In the genomic region with DNA sequence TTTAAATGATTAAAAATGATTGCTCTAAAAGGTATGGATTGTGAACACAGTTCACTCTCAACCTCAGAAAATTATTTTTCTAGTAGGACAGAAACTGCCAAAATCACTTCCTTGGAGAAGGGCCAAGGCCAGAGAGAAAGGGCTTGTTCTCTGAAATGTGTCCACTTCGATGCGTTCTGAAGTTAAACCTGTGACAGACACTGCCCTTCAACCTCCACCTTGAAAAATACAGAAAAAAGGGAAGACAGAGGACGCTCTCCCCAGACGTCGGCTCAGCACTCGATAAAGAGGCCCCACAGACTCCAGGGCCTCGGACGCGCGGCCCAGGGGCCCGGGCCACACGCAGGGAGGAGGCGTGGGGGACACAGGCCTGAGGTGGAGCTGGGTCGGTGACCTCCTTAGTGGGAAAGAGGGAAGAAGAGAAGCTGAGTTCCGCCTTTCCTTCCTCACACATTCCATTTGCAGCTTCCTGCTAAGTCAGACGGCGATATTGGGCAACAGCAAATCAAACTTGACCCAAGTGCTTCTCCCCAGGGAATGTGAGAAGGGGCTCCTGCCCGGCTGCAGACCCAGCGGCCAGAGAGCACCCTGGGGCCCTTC, we compare ENCODE assay signal across 8 cellular contexts.
DNase-seq lines count a peak whose midpoint lies in the region; FAIRE-seq and TF ChIP-seq lines count a peak whose summit lies in the region.

No MANE protein-coding gene starts in this region.

- TF ChIP-seq POLR2A in H54 (IDR thresholded peaks at IDR 0.05; ENCODE audit: low read depth, low read length) = no peak

- peaks cover 1% of the 10 kb centered on the region for H3K36me3 Mint-ChIP-seq in progenitor cell of endocrine pancreas (ENCODE audit: insufficient read depth)

- H3K27ac ChIP-seq in SK-N-MC (0 out of 2 replicates have a peak overlapping the region, but pooled peaks have one; percentile 8), rectal smooth muscle tissue (ENCODE audit: low read depth, low read length) (peak overlapping the region; percentile 99)

- H3K36me3 ChIP-seq in SK-N-MC (ENCODE audit: insufficient read depth, low read length) (no peaks in the 10 kb centered on the region), rectal smooth muscle tissue (ENCODE audit: control insufficient read depth, insufficient read depth, low read length) (no peaks in the 10 kb centered on the region)

- no peak overlapping the region for H3K27ac Mint-ChIP-seq in progenitor cell of endocrine pancreas

- no peak overlapping the region for H3K4me3 Mint-ChIP-seq in progenitor cell of endocrine pancreas (ENCODE audit: low read depth)

- H3K27me3 ChIP-seq in rectal smooth muscle tissue (ENCODE audit: control insufficient read depth, insufficient read depth, low read length) = no peaks in the 10 kb centered on the region

- peak overlapping the region; percentile 37 for H3K9ac ChIP-seq in SK-N-MC (ENCODE audit: insufficient read length)
- H3K9ac ChIP-seq in rectal smooth muscle tissue (ENCODE audit: low read length) = no peak overlapping the region

- H3K4me1 ChIP-seq in rectal smooth muscle tissue (ENCODE audit: control insufficient read depth, insufficient read depth, low read length) = peaks cover 26% of the 10 kb centered on the region

- FAIRE-seq in H54 (lab: Jason Lieb, UNC) = no peak

- peak; percentile 53 for DNase-seq in GM04504 (ENCODE audit: low read depth)
- no peak for DNase-seq in SK-N-MC (ENCODE audit: low read depth, low spot score)
- DNase-seq in fibroblast of villous mesenchyme (ENCODE audit: low read depth) = peak; percentile 94
- no peak for DNase-seq in NCI-H2107 treated with DMSO at 0.1 percent for 48 hours (lab: John Stamatoyannopoulos, UW; ENCODE audit: unreplicated experiment)
- DNase-seq in progenitor cell of endocrine pancreas (ENCODE audit: low spot score, unreplicated experiment) = no peak
- DNase-seq in H54 (ENCODE audit: insufficient read length, low spot score) = no peak
- DNase-seq in activated gamma-delta T cell treated with Interleukin-2 at 50 U/mL for 16 hours = no peak

- H3K27me3 Mint-ChIP-seq in progenitor cell of endocrine pancreas = peaks cover 4% of the 10 kb centered on the region

- peaks cover 17% of the 10 kb centered on the region for H3K4me1 Mint-ChIP-seq in progenitor cell of endocrine pancreas (ENCODE audit: low read depth)

- peaks cover 4% of the 10 kb centered on the region for H3K9me3 Mint-ChIP-seq in progenitor cell of endocrine pancreas (ENCODE audit: low read depth)

- H3K4me3 ChIP-seq in SK-N-MC = no peak overlapping the region
- H3K4me3 ChIP-seq in fibroblast of villous mesenchyme (ENCODE audit: low read depth, low read length) = peak overlapping the region; percentile 27
- no peak overlapping the region for H3K4me3 ChIP-seq in rectal smooth muscle tissue (ENCODE audit: low read length)

- no peak for TF ChIP-seq CTCF in fibroblast of villous mesenchyme (IDR thresholded peaks at IDR 0.05; ENCODE audit: insufficient read depth, low read depth, low read length)
- TF ChIP-seq CTCF in progenitor cell of endocrine pancreas (IDR thresholded peaks at IDR 0.05; ENCODE audit: unreplicated experiment) = no peak

- H3K9me3 ChIP-seq in SK-N-MC (ENCODE audit: low read depth, low read length) = no peaks in the 10 kb centered on the region

Comparison
In these comparisons a context has a peak if more than half of its experiments do, and no peak if none do; other contexts are left out.
1. DNase-seq: peak in GM04504 (single experiment) and fibroblast of villous mesenchyme (single experiment); none in SK-N-MC (single experiment), NCI-H2107 treated with DMSO at 0.1 percent for 48 hours (single experiment), progenitor cell of endocrine pancreas (single experiment), H54 (single experiment) and activated gamma-delta T cell treated with Interleukin-2 at 50 U/mL for 16 hours (single experiment).